Comparison of ENCODE assay signal across 21 cellular contexts in genomic region chr2:239852272-239852671, GRCh38.
"Had no signal": no experiment of that assay in that cellular context is flagged by ENCODE, and none has a peak within 500 bp of the region (broad histone marks: within the 10 kb centered on the region; RNA-seq: fewer than 3 reads in every experiment).

No MANE protein-coding gene starts in this region.

- H3K4me1 Mint-ChIP-seq: stimulated activated naive B cell treated with anti-CD40 and anti-IgM and Interleukin-4, amounts not matched to agents 10 μg/mL and 1 μg/mL and 100 μg/mL, for 72 hours had no signal

- H3K27ac Mint-ChIP-seq: dendritic cell treated with granulocyte-macrophage colony-stimulating factor and Interleukin-4, amounts not matched to agents 40 ng/mL and 50 ng/mL, for 4 days; effector memory CD8-positive, alpha-beta T cell; naive thymus-derived CD4-positive, alpha-beta T cell; nephron progenitor cell; progenitor cell of endocrine pancreas; stimulated activated naive B cell treated with anti-CD40 and anti-IgM and Interleukin-4, amounts not matched to agents 10 μg/mL and 1 μg/mL and 100 μg/mL, for 72 hours had no signal

- H3K4me3 ChIP-seq: heart right ventricle, right lobe of liver, spleen, stomach, thyroid gland, upper lobe of left lung, uterus had no signal

- H3K4me1 ChIP-seq: heart right ventricle, right lobe of liver, spleen, stomach, thyroid gland, upper lobe of left lung, uterus had no signal

- H3K9me3 ChIP-seq: neutrophil, thyroid gland had no signal

- ATAC-seq: effector memory CD8-positive, alpha-beta T cell; heart right ventricle; left lobe of liver; naive thymus-derived CD4-positive, alpha-beta T cell; right lobe of liver; stimulated activated naive B cell treated with anti-CD40 and anti-IgM and Interleukin-4, amounts not matched to agents 10 μg/mL and 1 μg/mL and 100 μg/mL, for 72 hours had no signal

- H3K27me3 ChIP-seq: right lobe of liver, thyroid gland, upper lobe of left lung, uterus had no signal

- H3K4me3 Mint-ChIP-seq: dendritic cell treated with granulocyte-macrophage colony-stimulating factor and Interleukin-4, amounts not matched to agents 40 ng/mL and 50 ng/mL, for 4 days; effector memory CD8-positive, alpha-beta T cell; naive thymus-derived CD4-positive, alpha-beta T cell; nephron progenitor cell; stimulated activated naive B cell treated with anti-CD40 and anti-IgM and Interleukin-4, amounts not matched to agents 10 μg/mL and 1 μg/mL and 100 μg/mL, for 72 hours had no signal

- H3K27ac ChIP-seq: heart right ventricle, neutrophil, right lobe of liver, spleen, stomach, thyroid gland, upper lobe of left lung, uterus had no signal

- DNase-seq: effector memory CD8-positive, alpha-beta T cell; heart right ventricle; hypothalamus; mammary epithelial cell; nephron progenitor cell; right lobe of liver; spleen; stimulated activated CD4-positive, alpha-beta T cell treated with anti-CD3 and anti-CD28 coated beads, Interleukin-15, amount 100 ng/mL, for 24 hours; stimulated activated CD4-positive, alpha-beta T cell treated with anti-CD3 and anti-CD28 coated beads, Interleukin-1b, Interleukin-23, amount 100 ng/mL, for 48 hours; stimulated activated CD4-positive, alpha-beta T cell treated with anti-CD3 and anti-CD28 coated beads, Interleukin-4, amount 100 ng/mL, for 4 hours; stimulated activated naive B cell treated with anti-CD40 and anti-IgM and Interleukin-4, amounts not matched to agents 10 μg/mL and 1 μg/mL and 100 μg/mL, for 72 hours; stomach; substantia nigra; thyroid gland; upper lobe of left lung; uterus had no signal

- H3K36me3 ChIP-seq: heart right ventricle, neutrophil, right lobe of liver, spleen, stomach, thyroid gland, upper lobe of left lung, uterus had no signal
